31 cellular contexts compared by ENCODE assay signal in the genomic region with DNA sequence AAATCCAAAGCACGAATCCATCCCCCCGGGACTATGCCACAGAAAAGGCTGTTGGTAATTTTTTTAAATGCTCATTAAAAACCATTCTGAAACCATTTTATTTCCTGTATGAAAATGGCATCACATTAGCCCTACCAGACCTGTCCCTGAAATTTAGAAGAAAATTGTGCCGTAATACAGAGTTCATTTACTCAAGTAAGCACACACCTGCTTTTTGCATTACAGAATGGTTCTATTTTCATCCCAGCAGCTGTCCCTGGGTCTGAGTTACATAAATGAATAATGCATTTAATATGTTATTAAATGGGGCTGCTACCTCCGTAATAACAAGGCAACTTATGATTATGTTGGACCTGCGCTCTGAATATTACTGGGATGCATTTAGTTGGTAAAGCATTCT.
"Had no signal": no experiment of that assay in that cellular context is flagged by ENCODE, and none has a peak within 500 bp of the region (broad histone marks: within the 10 kb centered on the region; RNA-seq: fewer than 3 reads in every experiment).

No MANE protein-coding gene starts in this region.

- H3K36me3 ChIP-seq: adrenal gland, esophagus squamous epithelium, gastroesophageal sphincter, heart right ventricle had no signal

- H3K27ac ChIP-seq: adrenal gland, body of pancreas, epithelial cell of prostate, esophagus squamous epithelium, gastroesophageal sphincter had no signal

- H3K4me3 ChIP-seq: adrenal gland, body of pancreas, esophagus squamous epithelium, gastroesophageal sphincter, heart right ventricle had no signal

- DNase-seq: activated CD4-positive, alpha-beta memory T cell treated with anti-CD3 and anti-CD28 coated beads for 36 hours; activated CD4-positive, alpha-beta T cell treated with anti-CD3 and anti-CD28 coated beads for 36 hours; activated CD4-positive, alpha-beta T cell treated with anti-CD3 and anti-CD28 coated beads, Interleukin-2, amount 10 ng/mL, durations not matched to agents 24 days and 14 days; activated CD4-positive, CD25-positive, alpha-beta regulatory T cell; activated CD4-positive, CD25-positive, alpha-beta regulatory T cell treated with anti-CD3 and anti-CD28 coated beads, Interleukin-2, amount 50 U/mL, for 72 hours; activated CD8-positive, alpha-beta memory T cell treated with anti-CD3 and anti-CD28 coated beads, Interleukin-2, amount 10 ng/mL, durations not matched to agents 7 days and 5 days; activated CD8-positive, alpha-beta memory T cell treated with anti-CD3 and anti-CD28 coated beads, Interleukin-2, amount 50 U/mL, for 4 hours; activated CD8-positive, alpha-beta T cell treated with anti-CD3 and anti-CD28 coated beads, Interleukin-2, amount 10 ng/mL, durations not matched to agents 7 days and 5 days; activated effector memory CD4-positive, alpha-beta T cell treated with anti-CD3 and anti-CD28 coated beads, Interleukin-2, amount 50 U/mL, for 16 hours; activated naive CD4-positive, alpha-beta T cell treated with anti-CD3 and anti-CD28 coated beads for 36 hours; activated naive CD8-positive, alpha-beta T cell treated with anti-CD3 and anti-CD28 coated beads for 36 hours; activated naive CD8-positive, alpha-beta T cell treated with anti-CD3 and anti-CD28 coated beads, Interleukin-2, amount 50 U/mL, for 24 hours; activated T-cell treated with anti-CD3 and anti-CD28 coated beads, Interleukin-2, amount 50 U/mL, for 1 hour; activated T-cell treated with anti-CD3 and anti-CD28 coated beads, Interleukin-2, amount 50 U/mL, for 48 hours; adrenal gland; amygdala; aorta; body of pancreas; caudate nucleus; cortex of kidney; dermis blood vessel endothelial cell; effector CD8-positive, alpha-beta T cell; esophagus squamous epithelium; foreskin melanocyte; heart right ventricle; T-helper 17 cell had no signal

- H3K27me3 ChIP-seq: adrenal gland, body of pancreas, esophagus squamous epithelium, gastroesophageal sphincter, heart right ventricle had no signal

- H3K9me3 ChIP-seq: adrenal gland, body of pancreas, esophagus squamous epithelium, gastroesophageal sphincter, heart right ventricle had no signal

- FAIRE-seq: colon, endometrium, endothelial cell of umbilical vein had no signal

- ATAC-seq: activated CD4-positive, alpha-beta T cell treated with anti-CD3 and anti-CD28 coated beads for 36 hours; activated CD8-positive, alpha-beta memory T cell treated with anti-CD3 and anti-CD28 coated beads, Interleukin-2, amount 10 ng/mL, durations not matched to agents 7 days and 5 days; activated CD8-positive, alpha-beta T cell treated with anti-CD3 and anti-CD28 coated beads, Interleukin-2, amount 10 ng/mL, durations not matched to agents 7 days and 5 days; activated naive CD8-positive, alpha-beta T cell treated with anti-CD3 and anti-CD28 coated beads, Interleukin-2, amount 50 U/mL, for 24 hours; body of pancreas; gastroesophageal sphincter; T-helper 17 cell had no signal

- H3K4me1 ChIP-seq: adrenal gland, body of pancreas, esophagus squamous epithelium, gastroesophageal sphincter had no signal
